In the genomic region with DNA sequence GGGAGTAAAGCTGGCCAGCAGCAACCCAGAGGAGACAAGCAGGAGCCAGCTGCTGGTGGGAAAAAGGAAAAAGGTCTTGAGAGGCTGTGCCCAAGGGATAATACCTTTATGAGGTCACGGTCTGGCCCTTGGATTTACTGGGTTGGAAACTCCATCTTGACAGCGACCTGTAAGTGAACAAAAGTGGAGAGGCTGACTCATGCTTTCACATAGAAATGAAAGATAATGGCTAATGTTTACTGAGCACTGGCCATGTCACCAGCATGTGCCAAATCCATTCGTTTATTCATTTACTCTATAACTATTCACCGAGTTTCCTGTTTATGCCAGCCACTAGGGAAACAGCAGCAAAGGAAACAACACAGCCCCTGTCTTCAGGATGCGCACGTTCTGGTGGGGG, we compare ENCODE assay signal across 2 cellular contexts.
A peak's percentile ranks its signal among the peaks of the same experiment; 100 is the strongest.
TF ChIP-seq lines count a peak whose summit lies in the region.

No MANE protein-coding gene starts in this region.

TF ChIP-seq in HEK293, 187 proteins besides CTCF, POLR2A, EP300 and RAD21:
- no peak for TF ChIP-seq BCL11B (tag by site-specific recombination; IDR thresholded peaks at IDR 0.05; ENCODE audit: low read depth)
- TF ChIP-seq FEZF1 (tag by site-specific recombination; IDR thresholded peaks at IDR 0.05), result peak; percentile 44; the same call in 1 of the 2 replicates
- TF ChIP-seq PRDM1 (tag by site-specific recombination; IDR thresholded peaks at IDR 0.05), result 0 out of 2 replicates have a peak, but pooled peaks have one; percentile 5

TF ChIP-seq in HepG2, 621 proteins besides CTCF, POLR2A, EP300 and RAD21:
- TF ChIP-seq NCOA1 (CRISPR knock-in tag; IDR thresholded peaks at IDR 0.05) (no peak), PHF21A (CRISPR knock-in tag; IDR thresholded peaks at IDR 0.05) (no peak), FOSL2 (CRISPR knock-in tag; IDR thresholded peaks at IDR 0.05) (peak; percentile 32; the same call in 1 of the 2 replicates), NR2F1 (CRISPR knock-in tag; IDR thresholded peaks at IDR 0.05) (no peak)
- TF ChIP-seq, protein P1, sequence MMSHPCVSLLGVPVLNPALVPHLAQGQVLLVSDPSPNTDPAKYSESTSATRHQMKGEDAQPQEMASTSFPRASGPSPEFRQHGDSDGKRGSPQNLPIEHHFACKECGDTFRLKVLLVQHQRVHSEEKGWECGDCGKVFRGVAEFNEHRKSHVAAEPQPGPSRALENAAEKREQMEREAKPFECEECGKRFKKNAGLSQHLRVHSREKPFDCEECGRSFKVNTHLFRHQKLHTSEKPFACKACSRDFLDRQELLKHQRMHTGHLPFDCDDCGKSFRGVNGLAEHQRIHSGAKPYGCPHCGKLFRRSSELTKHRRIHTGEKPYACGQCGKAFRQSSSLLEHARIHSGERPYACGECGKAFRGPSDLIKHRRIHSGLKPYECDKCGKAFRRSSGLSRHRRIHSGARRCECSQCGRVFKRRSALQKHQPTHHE (CRISPR knock-in tag; IDR thresholded peaks at IDR 0.05; ENCODE audit: borderline replicate concordance), result no peak
- TF ChIP-seq, protein P2, sequence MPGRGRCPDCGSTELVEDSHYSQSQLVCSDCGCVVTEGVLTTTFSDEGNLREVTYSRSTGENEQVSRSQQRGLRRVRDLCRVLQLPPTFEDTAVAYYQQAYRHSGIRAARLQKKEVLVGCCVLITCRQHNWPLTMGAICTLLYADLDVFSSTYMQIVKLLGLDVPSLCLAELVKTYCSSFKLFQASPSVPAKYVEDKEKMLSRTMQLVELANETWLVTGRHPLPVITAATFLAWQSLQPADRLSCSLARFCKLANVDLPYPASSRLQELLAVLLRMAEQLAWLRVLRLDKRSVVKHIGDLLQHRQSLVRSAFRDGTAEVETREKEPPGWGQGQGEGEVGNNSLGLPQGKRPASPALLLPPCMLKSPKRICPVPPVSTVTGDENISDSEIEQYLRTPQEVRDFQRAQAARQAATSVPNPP (CRISPR knock-in tag; IDR thresholded peaks at IDR 0.05), result no peak
TF ChIP-seq in HepG2: peak in this region for 1.
